ENCODE assay signal across 9 cellular contexts in genomic region chr19:409515-410242, GRCh38. TPM values are rescaled to one million over a fixed set of nuclear protein-coding genes. Genes with fewer than 3 reads are reported as not detected.
DNase-seq lines count a peak whose midpoint lies in the region; ATAC-seq, FAIRE-seq and TF ChIP-seq lines count a peak whose summit lies in the region.
"Had no signal": no experiment of that assay in that cellular context is flagged by ENCODE, and none has a peak within 500 bp of the region (broad histone marks: within the 10 kb centered on the region; RNA-seq: fewer than 3 reads in every experiment).

No MANE protein-coding gene starts in this region.

- no peaks in the 10 kb centered on the region for H3K9me1 ChIP-seq in endothelial cell of umbilical vein (replicated peaks; ENCODE audit: control insufficient read depth, extremely low read depth, insufficient read depth, low read length)

- FAIRE-seq in endothelial cell of umbilical vein (lab: Jason Lieb, UNC), result no peak

- peak overlapping the region; percentile 62 for H3K4me2 ChIP-seq in OCI-LY1 (ENCODE audit: low read length)
- peak overlapping the region; percentile 36 for H3K4me2 ChIP-seq in endothelial cell of umbilical vein (ENCODE audit: insufficient read depth, low read length)

- DNase-seq in GM10266 (ENCODE audit: extremely low spot score) (peak; percentile 62), endothelial cell of umbilical vein (ENCODE audit: low read depth, low spot score) (no peak), prostate gland (ENCODE audit: low spot score) (no peak), mucosa of descending colon (no peak), HEK293T (ENCODE audit: extremely low spot score) (no peak), hypothalamus (lab: John Stamatoyannopoulos, UW) (no peak), AG08396 (ENCODE audit: low spot score) (no peak)

- H3K27ac ChIP-seq in OCI-LY1 (ENCODE audit: low read depth, low read length, poor library complexity, severe bottlenecking) (no peak overlapping the region), endothelial cell of umbilical vein (ENCODE audit: insufficient read depth, low read depth, low read length) (no peak overlapping the region), prostate gland (no peak overlapping the region)

- peak overlapping the region; percentile 39 for H3K4me3 ChIP-seq in OCI-LY1 (ENCODE audit: low read depth, low read length, poor library complexity, severe bottlenecking)
- H3K4me3 ChIP-seq in endothelial cell of umbilical vein (replicated peaks in 1 of 3; ENCODE audit: insufficient read depth in 1 of 3, low read depth in 1 of 3, low read length in 3 of 3), result peak overlapping the region in 1 of 3 experiments; percentile 22
- H3K4me3 ChIP-seq in prostate gland, result peak overlapping the region; percentile 27 to 33
- no peak overlapping the region for H3K4me3 ChIP-seq in mucosa of descending colon

- POLR2A ChIA-PET in endothelial cell of umbilical vein (lab: Charles Lee) (no interaction called here), HEK293T (lab: Yijun Ruan, JAX) (interaction anchor here (1.0 kb wide), 1 partner anchor 9 kb away, joined by 3 read pairs; no protein-coding TSS in a partner anchor)

- H3K4me1 ChIP-seq in OCI-LY1 (ENCODE audit: insufficient read depth, low read length, severe bottlenecking), result peaks cover 11% of the 10 kb centered on the region
- H3K4me1 ChIP-seq in endothelial cell of umbilical vein (ENCODE audit: control insufficient read depth, extremely low read depth, insufficient read depth, low read length), result peaks cover 3% of the 10 kb centered on the region
- H3K4me1 ChIP-seq in prostate gland (replicated peaks), result peaks cover 14% of the 10 kb centered on the region
- H3K4me1 ChIP-seq in mucosa of descending colon (ENCODE audit: low read depth), result peaks cover 17% of the 10 kb centered on the region

- WGBS in prostate gland, result 4% methylated on average over 23 of the region's 23 CpGs

- H3K9ac ChIP-seq in OCI-LY1 (ENCODE audit: low read length) (no peak overlapping the region), endothelial cell of umbilical vein (replicated peaks; ENCODE audit: extremely low read depth, insufficient read depth, low read length) (no peak overlapping the region)

- H3K9me2 ChIP-seq in OCI-LY1 (ENCODE audit: low read depth, low read length), result no peaks in the 10 kb centered on the region

- no peak for TF ChIP-seq POLR2A in endothelial cell of umbilical vein (IDR thresholded peaks at IDR 0.05; ENCODE audit: low read depth, low read length)
- no peak for TF ChIP-seq POLR2A in prostate gland (IDR thresholded peaks at IDR 0.05)

- TF ChIP-seq CTCF in GM10266 (IDR thresholded peaks at IDR 0.05; ENCODE audit: control insufficient read depth, insufficient read depth, low read depth, missing control alignments), result no peak
- no peak for TF ChIP-seq CTCF in OCI-LY1 (IDR thresholded peaks at IDR 0.05; ENCODE audit: low read length)
- TF ChIP-seq CTCF in endothelial cell of umbilical vein (IDR thresholded peaks at IDR 0.05; ENCODE audit: extremely low read depth in 1 of 2, insufficient read depth in 1 of 2, low read depth in 1 of 2, low read length in 2 of 2), result no peak
- TF ChIP-seq CTCF in prostate gland (IDR thresholded peaks at IDR 0.05), result no peak
- no peak for TF ChIP-seq CTCF in mucosa of descending colon (IDR thresholded peaks at IDR 0.05)

- H3K36me3 ChIP-seq in OCI-LY1 (ENCODE audit: insufficient read depth, low read length), result no peaks in the 10 kb centered on the region
- H3K36me3 ChIP-seq in endothelial cell of umbilical vein (ENCODE audit: control insufficient read depth in 2 of 2, extremely low read depth in 1 of 2, insufficient read depth in 2 of 2, low read length in 2 of 2), result no peaks in the 10 kb centered on the region
- H3K36me3 ChIP-seq in prostate gland, result no peaks in the 10 kb centered on the region
- H3K36me3 ChIP-seq in mucosa of descending colon (ENCODE audit: low read depth), result no peaks in the 10 kb centered on the region

- no peak for ATAC-seq in mucosa of descending colon

- no peak overlapping the region for H2AFZ ChIP-seq in OCI-LY1 (ENCODE audit: low read length)
- no peak overlapping the region for H2AFZ ChIP-seq in endothelial cell of umbilical vein (ENCODE audit: low read depth, low read length)

- H3F3A ChIP-seq in OCI-LY1 (ENCODE audit: insufficient read depth, low read length), result no peaks in the 10 kb centered on the region

- intact Hi-C loops in endothelial cell of umbilical vein (cut with micrococcal nuclease), result no loop called here
- intact Hi-C loops in prostate gland (cut with DNase I), result no loop called here
- intact Hi-C loops in mucosa of descending colon (cut with DNase I, micrococcal nuclease), result no loop called here

- CTCF ChIA-PET in endothelial cell of umbilical vein (lab: Charles Lee) (interaction anchor here (1.2 kb wide), 1 partner anchor 70 kb away, joined by 3 read pairs; no protein-coding TSS in a partner anchor), HEK293T (lab: Yijun Ruan, JAX) (no interaction called here)

- H3K27me3 ChIP-seq in OCI-LY1 (ENCODE audit: insufficient read depth, low read length) (no peaks in the 10 kb centered on the region), endothelial cell of umbilical vein (ENCODE audit: control insufficient read depth in 2 of 2, insufficient read depth in 2 of 2, low read length in 2 of 2) (peaks cover 11 to 14% of the 10 kb centered on the region in 2 experiments), prostate gland (replicated peaks; ENCODE audit: insufficient read depth) (no peaks in the 10 kb centered on the region)

- no peaks in the 10 kb centered on the region for H3K9me3 ChIP-seq in OCI-LY1 (ENCODE audit: low read length)
- no peaks in the 10 kb centered on the region for H3K9me3 ChIP-seq in endothelial cell of umbilical vein (replicated peaks; ENCODE audit: control insufficient read depth, insufficient read depth, low read length)
- H3K9me3 ChIP-seq in prostate gland, result no peaks in the 10 kb centered on the region
- H3K9me3 ChIP-seq in mucosa of descending colon, result no peaks in the 10 kb centered on the region

- BruUV-seq in endothelial cell of umbilical vein (replicated peaks; lab: Mats Ljungman, UMichigan), result no TSS peak

- H3K79me2 ChIP-seq in OCI-LY1 (ENCODE audit: insufficient read depth, low read length), result no peaks in the 10 kb centered on the region
- no peaks in the 10 kb centered on the region for H3K79me2 ChIP-seq in endothelial cell of umbilical vein (ENCODE audit: control insufficient read depth, insufficient read depth, low read length)

- no peaks in the 10 kb centered on the region for H4K20me1 ChIP-seq in OCI-LY1 (ENCODE audit: insufficient read depth, low read length)
- no peaks in the 10 kb centered on the region for H4K20me1 ChIP-seq in endothelial cell of umbilical vein (replicated peaks; ENCODE audit: control insufficient read depth, extremely low read depth, insufficient read depth, low read length)

- dilution Hi-C loops in endothelial cell of umbilical vein (cut with MboI; ENCODE audit: extremely low pct_ligation_motif_present, low sequenced_read_pairs), result no loop called here

TF ChIP-seq in endothelial cell of umbilical vein, 7 proteins besides CTCF, POLR2A, EP300 and RAD21:
- no peak for TF ChIP-seq MYC (IDR thresholded peaks at IDR 0.05; ENCODE audit: low read depth, low read length)
- TF ChIP-seq EZH2 (IDR thresholded peaks at IDR 0.05; ENCODE audit: borderline replicate concordance, low read depth, low read length, severe bottlenecking), result peak; percentile 63

TF ChIP-seq in HEK293T, 16 proteins besides CTCF, POLR2A, EP300 and RAD21 (continues in another document):
- TF ChIP-seq SP1 (IDR thresholded peaks at IDR 0.05) (no peak), NFRKB (IDR thresholded peaks at IDR 0.05) (no peak), SUZ12 (IDR thresholded peaks at IDR 0.05) (no peak), ZNF384 (IDR thresholded peaks at IDR 0.05) (no peak), ELF4 (IDR thresholded peaks at IDR 0.05) (no peak), FOXK2 (IDR thresholded peaks at IDR 0.05) (no peak), FOXM1 (IDR thresholded peaks at IDR 0.05; ENCODE audit: borderline replicate concordance) (no peak), FOXA1 (IDR thresholded peaks at IDR 0.05) (no peak), HDGF (IDR thresholded peaks at IDR 0.05; ENCODE audit: borderline replicate concordance) (no peak), TARDBP (IDR thresholded peaks at IDR 0.05) (no peak), L3MBTL2 (conservative IDR thresholded peaks at IDR 0.05) (no peak), LEF1 (IDR thresholded peaks at IDR 0.05; ENCODE audit: borderline replicate concordance) (no peak), BHLHE40 (IDR thresholded peaks at IDR 0.05; ENCODE audit: borderline replicate concordance) (no peak)
- TF ChIP-seq, protein P1, sequence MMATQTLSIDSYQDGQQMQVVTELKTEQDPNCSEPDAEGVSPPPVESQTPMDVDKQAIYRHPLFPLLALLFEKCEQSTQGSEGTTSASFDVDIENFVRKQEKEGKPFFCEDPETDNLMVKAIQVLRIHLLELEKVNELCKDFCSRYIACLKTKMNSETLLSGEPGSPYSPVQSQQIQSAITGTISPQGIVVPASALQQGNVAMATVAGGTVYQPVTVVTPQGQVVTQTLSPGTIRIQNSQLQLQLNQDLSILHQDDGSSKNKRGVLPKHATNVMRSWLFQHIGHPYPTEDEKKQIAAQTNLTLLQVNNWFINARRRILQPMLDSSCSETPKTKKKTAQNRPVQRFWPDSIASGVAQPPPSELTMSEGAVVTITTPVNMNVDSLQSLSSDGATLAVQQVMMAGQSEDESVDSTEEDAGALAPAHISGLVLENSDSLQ (IDR thresholded peaks at IDR 0.05), result no peak

RNA-seq across cellular contexts. Expression of gene C2CD4C, which starts 0.7 kb away (rescaled TPM):
- 0.37 and 0.38 TPM in 2 replicates for total RNA-seq in endothelial cell of umbilical vein
- 0.25 and 0.33 TPM in 2 replicates for polyA plus RNA-seq in endothelial cell of umbilical vein
- 0.09 and 0.20 TPM in 2 replicates for polyA plus RNA-seq in endothelial cell of umbilical vein (2011; cell fraction: cytosol; rRNA removed)
- polyA plus RNA-seq in endothelial cell of umbilical vein (2011; cell fraction: nucleus; rRNA removed), result 0.64 and 0.66 TPM in 2 replicates
- polyA plus RNA-seq in endothelial cell of umbilical vein (2012), result 0.35 and 0.85 TPM in 2 replicates
- polyA minus RNA-seq in endothelial cell of umbilical vein, result 0.07 and 0.17 TPM in 2 replicates
- not detected for polyA minus RNA-seq in endothelial cell of umbilical vein (2011; cell fraction: cytosol; rRNA and poly(A)+ RNA removed)
- polyA minus RNA-seq in endothelial cell of umbilical vein (2011; cell fraction: nucleus; rRNA and poly(A)+ RNA removed), result 0.19 TPM in 1 of 2 replicates, not detected in the other
- 1 to 10 TPM in 1 of 2 donors, under 1 TPM in 1; 0.59 to 3.1 TPM for total RNA-seq in prostate gland
- 1 to 10 TPM in 1 of 3 donors, under 1 TPM in 2; 0.17 to 1.7 (median 0.65) TPM for total RNA-seq in mucosa of descending colon
- total RNA-seq: mononuclear cell had no signal

RNA-seq across cellular contexts. Expression of gene SHC2, which starts 51.2 kb away (rescaled TPM):
- total RNA-seq in endothelial cell of umbilical vein (4.2 and 7.5 TPM in 2 replicates), prostate gland (10 to 100 TPM; 52.2 to 83.4 TPM), mucosa of descending colon (10 to 100 TPM in 1 of 3 donors, 1 to 10 TPM in 2; 5.3 to 39.3 (median 6.0) TPM)
- 11.8 and 16.8 TPM in 2 replicates for polyA plus RNA-seq in endothelial cell of umbilical vein
- polyA plus RNA-seq in endothelial cell of umbilical vein (2011; cell fraction: cytosol; rRNA removed), result 2.1 and 5.3 TPM in 2 replicates
- polyA plus RNA-seq in endothelial cell of umbilical vein (2011; cell fraction: nucleus; rRNA removed), result 28.4 and 54.0 TPM in 2 replicates
- polyA plus RNA-seq in endothelial cell of umbilical vein (2012), result 10.5 and 26.0 TPM in 2 replicates
- 8.2 and 9.6 TPM in 2 replicates for polyA minus RNA-seq in endothelial cell of umbilical vein
- polyA minus RNA-seq in endothelial cell of umbilical vein (2011; cell fraction: cytosol; rRNA and poly(A)+ RNA removed), result not detected
- polyA minus RNA-seq in endothelial cell of umbilical vein (2011; cell fraction: nucleus; rRNA and poly(A)+ RNA removed), result 3.1 and 6.7 TPM in 2 replicates
